ENCODE assay signal across 7 cellular contexts in genomic region chr18:69844656-69845055, GRCh38.
"Had no signal": no experiment of that assay in that cellular context is flagged by ENCODE, and none has a peak within 500 bp of the region (broad histone marks: within the 10 kb centered on the region; RNA-seq: fewer than 3 reads in every experiment).

No MANE protein-coding gene starts in this region.

- ATAC-seq: GM23338 had no signal

- FAIRE-seq: H1, H54, HTR-8/SVneo had no signal

- DNase-seq: H9, HCEC 1CT, KG1 had no signal

- H2AFZ ChIP-seq: GM23338 had no signal

- H3K4me3 ChIP-seq: GM23338 had no signal

- H3K4me2 ChIP-seq: GM23338 had no signal
